ENCODE assay signal across 34 cellular contexts in the genomic region with DNA sequence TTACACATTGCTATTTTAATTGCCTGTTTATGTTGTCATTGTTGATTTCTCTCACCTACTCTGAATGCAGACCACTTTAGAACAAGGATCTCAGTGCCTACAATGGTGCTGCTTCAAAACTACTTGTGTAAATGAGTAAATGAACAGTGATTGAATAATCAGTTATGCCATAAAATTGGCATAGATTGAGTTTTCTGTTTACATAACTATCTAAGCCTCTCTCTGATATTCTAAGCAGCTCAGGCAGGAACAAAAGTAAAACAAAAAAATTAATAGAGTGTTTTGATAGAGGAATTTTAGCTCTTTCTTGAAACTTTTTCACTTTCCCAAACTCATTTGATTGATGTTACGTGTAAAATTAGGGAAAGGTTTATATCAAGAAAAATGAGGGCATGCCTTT.
"Had no signal": no experiment of that assay in that cellular context is flagged by ENCODE, and none has a peak within 500 bp of the region (broad histone marks: within the 10 kb centered on the region; RNA-seq: fewer than 3 reads in every experiment).

No MANE protein-coding gene starts in this region.

- H3K36me3 ChIP-seq: SJCRH30 had no signal

- H2AFZ ChIP-seq: PC-9 had no signal

- ATAC-seq: Panc1, Right ventricle myocardium inferior, SK-N-SH treated with all-trans-retinoic acid at 6 μM for 48 hours had no signal

- H3K27ac ChIP-seq: KMS-11, PC-9, RWPE1, SJCRH30, SK-N-MC had no signal

- FAIRE-seq: RCC 7860 had no signal

- H3K9me3 ChIP-seq: SJCRH30 had no signal

- DNase-seq: Karpas-422, MM.1S, MV-4-11, NCI-H1092, NCI-H1105 treated with DMSO at 0.1 percent for 48 hours, NCI-H1417, NCI-H1436, NCI-H146, NCI-H1694, NCI-H187, NCI-H1930, NCI-H2029 treated with DMSO at 0.1 percent for 48 hours, NCI-H2081 treated with DMSO at 0.1 percent for 48 hours, NCI-H2107, NCI-H2171, NCI-H226, NCI-H446 treated with DMSO at 0.1 percent for 48 hours, NCI-H510A, NCI-H524, NCI-H526, NCI-H69, NCI-H748 treated with DMSO at 0.1 percent for 48 hours, NCI-H82, PC-9, SHP77, SIG-M5, SJCRH30 had no signal

- H3K4me3 ChIP-seq: PC-9, SJCRH30, SK-N-MC had no signal

- H3K4me2 ChIP-seq: KMS-11, PC-9 had no signal

- H3K27me3 ChIP-seq: SJCRH30 had no signal
